11 cellular contexts compared by ENCODE assay signal in genomic region chr4:39042365-39042764, GRCh38. TPM values are rescaled to one million over a fixed set of nuclear protein-coding genes. Genes with fewer than 3 reads are reported as not detected.
DNase-seq lines count a peak whose midpoint lies in the region; ATAC-seq and TF ChIP-seq lines count a peak whose summit lies in the region.
"Had no signal": no experiment of that assay in that cellular context is flagged by ENCODE, and none has a peak within 500 bp of the region (broad histone marks: within the 10 kb centered on the region; RNA-seq: fewer than 3 reads in every experiment).

No MANE protein-coding gene starts in this region.

- H3K36me3 ChIP-seq in BLaER1 treated with 17β-estradiol and CSF1 and Interleukin-3, amounts not matched to agents 10 nM and 100 nM = no peaks in the 10 kb centered on the region
- H3K36me3 ChIP-seq in MG63 = no peaks in the 10 kb centered on the region
- H3K36me3 ChIP-seq: Peyer's patch had no signal

- H3K4me1 ChIP-seq in BLaER1 treated with 17β-estradiol and CSF1 and Interleukin-3, amounts not matched to agents 10 nM and 100 nM = peaks cover 37 to 51% (median 44%) of the 10 kb centered on the region in 10 experiments

- peak overlapping the region in 10 of 11 experiments; percentile 77 to 94 (median 86); a peak in 16 of 22 replicates for H3K4me2 ChIP-seq in BLaER1 treated with 17β-estradiol and CSF1 and Interleukin-3, amounts not matched to agents 10 nM and 100 nM

- H3K4me1 Mint-ChIP-seq in dendritic cell treated with granulocyte-macrophage colony-stimulating factor and Interleukin-4, amounts not matched to agents 40 ng/mL and 50 ng/mL, for 4 days (ENCODE audit: low read depth) = peaks cover 45% of the 10 kb centered on the region
- H3K4me1 Mint-ChIP-seq in neural crest cell = peaks cover 42% of the 10 kb centered on the region

- H3K36me3 Mint-ChIP-seq in dendritic cell treated with granulocyte-macrophage colony-stimulating factor and Interleukin-4, amounts not matched to agents 40 ng/mL and 50 ng/mL, for 4 days (ENCODE audit: low read depth) = no peaks in the 10 kb centered on the region
- H3K36me3 Mint-ChIP-seq in neural crest cell (ENCODE audit: low read depth) = no peaks in the 10 kb centered on the region

- no peak overlapping the region for H3K4me3 Mint-ChIP-seq in dendritic cell treated with granulocyte-macrophage colony-stimulating factor and Interleukin-4, amounts not matched to agents 40 ng/mL and 50 ng/mL, for 4 days
- peak overlapping the region; percentile 45 for H3K4me3 Mint-ChIP-seq in neural crest cell

- no peak for TF ChIP-seq CTCF in neural crest cell (conservative IDR thresholded peaks at IDR 0.05)

- 0 out of 22 replicates have a peak overlapping the region, but pooled peaks of 1 of the 11 experiments have one; percentile 93 for H3K27ac ChIP-seq in BLaER1 treated with 17β-estradiol and CSF1 and Interleukin-3, amounts not matched to agents 10 nM and 100 nM

- no peaks in the 10 kb centered on the region for H3K9me3 ChIP-seq in BLaER1 treated with 17β-estradiol and CSF1 and Interleukin-3, amounts not matched to agents 10 nM and 100 nM (replicated peaks in 1 of 11)
- no peaks in the 10 kb centered on the region for H3K9me3 ChIP-seq in MG63
- H3K9me3 ChIP-seq: Peyer's patch had no signal

- peak overlapping the region; percentile 73 for H3K27ac Mint-ChIP-seq in dendritic cell treated with granulocyte-macrophage colony-stimulating factor and Interleukin-4, amounts not matched to agents 40 ng/mL and 50 ng/mL, for 4 days
- peak overlapping the region; percentile 6 for H3K27ac Mint-ChIP-seq in neural crest cell (ENCODE audit: unreplicated experiment)

- H3K9ac ChIP-seq in BLaER1 treated with 17β-estradiol and CSF1 and Interleukin-3, amounts not matched to agents 10 nM and 100 nM = no peak overlapping the region

- no peak overlapping the region for H3K4me3 ChIP-seq in BLaER1 treated with 17β-estradiol and CSF1 and Interleukin-3, amounts not matched to agents 10 nM and 100 nM
- H3K4me3 ChIP-seq in MG63 = no peak overlapping the region
- H3K4me3 ChIP-seq: Peyer's patch had no signal

- DNase-seq in MG63 (peak; percentile 31), neural crest cell (ENCODE audit: low read depth, low spot score) (no peak), HPDE6-E6E7 (ENCODE audit: extremely low spot score) (no peak)
- DNase-seq: activated CD4-positive, CD25-positive, alpha-beta regulatory T cell treated with anti-CD3 and anti-CD28 coated beads, Interleukin-2, amount 50 U/mL, for 72 hours; NCI-H187 treated with DMSO at 0.1 percent for 48 hours; Peyer's patch had no signal

- H3K27me3 Mint-ChIP-seq in dendritic cell treated with granulocyte-macrophage colony-stimulating factor and Interleukin-4, amounts not matched to agents 40 ng/mL and 50 ng/mL, for 4 days = no peaks in the 10 kb centered on the region
- H3K27me3 Mint-ChIP-seq in neural crest cell (ENCODE audit: low read depth) = no peaks in the 10 kb centered on the region

- peaks cover 0 to 13% (median 0%) of the 10 kb centered on the region in 11 experiments; a peak in 10 of 22 replicates for H4K20me1 ChIP-seq in BLaER1 treated with 17β-estradiol and CSF1 and Interleukin-3, amounts not matched to agents 10 nM and 100 nM

- ATAC-seq in HG02623 (IDR thresholded peaks at IDR 0.05; ENCODE audit: unreplicated experiment) (no peak), HG02763 (IDR thresholded peaks at IDR 0.05; ENCODE audit: unreplicated experiment) (no peak), HG02588 (IDR thresholded peaks at IDR 0.05; ENCODE audit: unreplicated experiment) (no peak)

- no peaks in the 10 kb centered on the region for H3K9me3 Mint-ChIP-seq in dendritic cell treated with granulocyte-macrophage colony-stimulating factor and Interleukin-4, amounts not matched to agents 40 ng/mL and 50 ng/mL, for 4 days
- no peaks in the 10 kb centered on the region for H3K9me3 Mint-ChIP-seq in neural crest cell

- intact Hi-C loops in dendritic cell treated with granulocyte-macrophage colony-stimulating factor and Interleukin-4, amounts not matched to agents 40 ng/mL and 50 ng/mL, for 4 days (cut with micrococcal nuclease) = no loop called here

- H3K27me3 ChIP-seq in BLaER1 treated with 17β-estradiol and CSF1 and Interleukin-3, amounts not matched to agents 10 nM and 100 nM = no peaks in the 10 kb centered on the region
- no peaks in the 10 kb centered on the region for H3K27me3 ChIP-seq in MG63
- H3K27me3 ChIP-seq: Peyer's patch had no signal

RNA-seq across cellular contexts. Expression of gene TMEM156, which starts 10.2 kb away (rescaled TPM):
- total RNA-seq in MG63 (2014; rRNA removed; shearing (Covaris generic); ENCODE audit: low replicate concordance) = 12.1 and 12.2 TPM in 2 replicates
- total RNA-seq in neural crest cell = not detected in 2 replicates

RNA-seq across cellular contexts. Expression of gene KLHL5, which starts 19.7 kb away (rescaled TPM):
- 50.8 and 78.7 TPM in 2 replicates for total RNA-seq in MG63 (2014; rRNA removed; shearing (Covaris generic); ENCODE audit: low replicate concordance)
- total RNA-seq in neural crest cell = 30.2 and 30.6 TPM in 2 replicates

Comparison
In these comparisons a context has a peak if more than half of its experiments do, and no peak if none do; other contexts are left out.
1. RNA of gene TMEM156, which starts 10.2 kb away (total RNA-seq): 12.1 to 12.2 TPM in MG63; not detected in neural crest cell; every median in the first group is over 10 times any median in the second.